8 cellular contexts compared by ENCODE assay signal in the genomic region with DNA sequence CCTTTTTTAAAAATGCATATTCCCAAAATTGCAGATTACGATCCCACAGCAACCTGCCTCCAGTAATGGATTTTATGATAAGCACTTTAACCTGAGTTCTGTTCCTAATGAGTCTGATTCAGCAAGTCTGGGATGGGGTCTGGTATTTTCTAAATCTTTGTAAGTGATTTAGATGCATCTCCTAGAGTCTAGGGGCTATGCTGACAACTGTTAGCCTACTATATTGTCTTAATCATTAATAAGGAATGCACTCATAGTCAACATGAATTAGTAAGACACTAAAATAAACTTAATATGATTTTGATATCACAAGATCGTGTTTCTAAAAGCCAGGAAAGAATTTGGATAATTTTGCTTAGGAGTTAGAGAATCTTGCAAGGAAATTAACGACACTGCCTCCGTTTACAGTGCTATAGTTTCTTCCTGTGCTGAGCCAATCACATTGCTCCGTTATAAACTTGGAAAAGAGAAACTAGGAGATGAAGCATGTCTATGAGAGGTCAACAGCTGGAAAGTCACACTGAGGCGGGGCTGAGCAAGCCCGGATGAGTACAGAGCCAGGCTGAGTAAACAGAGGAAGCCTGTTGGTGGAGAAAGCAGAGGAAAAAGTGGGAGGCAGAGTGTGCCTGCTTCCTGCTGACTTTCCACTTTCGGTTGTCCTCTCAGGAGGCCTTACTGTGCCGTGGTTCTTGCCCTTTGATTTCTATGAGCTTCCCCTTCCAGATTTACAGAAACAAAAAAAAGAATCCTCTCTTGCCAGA. TPM values are rescaled to one million over a fixed set of nuclear protein-coding genes. Genes with fewer than 3 reads are reported as not detected.
DNase-seq lines count a peak whose midpoint lies in the region; ATAC-seq, FAIRE-seq and TF ChIP-seq lines count a peak whose summit lies in the region.

No MANE protein-coding gene starts in this region.

- FAIRE-seq in frontal cortex (lab: Jason Lieb, UNC), result no peak

- H3K4me1 ChIP-seq in prostate gland (replicated peaks), result peaks cover 15% of the 10 kb centered on the region

- intact Hi-C loops in Right ventricle myocardium inferior (cut with DNase I), result no loop called here
- intact Hi-C loops in prostate gland (cut with DNase I), result no loop called here

- H3K27me3 ChIP-seq in AG04450 (ENCODE audit: control insufficient read depth, insufficient read depth, low read length) (no peaks in the 10 kb centered on the region), prostate gland (replicated peaks; ENCODE audit: insufficient read depth) (no peaks in the 10 kb centered on the region)

- 14% methylated on average over 9 of the region's 9 CpGs for WGBS in prostate gland

- peak; percentile 31 for TF ChIP-seq POLR2A in prostate gland (IDR thresholded peaks at IDR 0.05)

- CTCF ChIA-PET in AG04450 (lab: Charles Lee), result interaction anchor here (0.7 to 7.4 kb wide), 2 partner anchors 28 to 127 kb away, joined by 3 to 55 read pairs; no protein-coding TSS in a partner anchor

- H3K36me3 ChIP-seq in prostate gland, result no peaks in the 10 kb centered on the region

- TF ChIP-seq CTCF in AG04450 (IDR thresholded peaks at IDR 0.05; ENCODE audit: low read depth, low read length) (no peak), VCaP (conservative IDR thresholded peaks at IDR 0.05) (no peak), prostate gland (IDR thresholded peaks at IDR 0.05) (no peak)

- no peaks in the 10 kb centered on the region; the same call in 1 of the 2 replicates for H3K9me3 ChIP-seq in AG04450 (ENCODE audit: control insufficient read depth, insufficient read depth, low read length)
- H3K9me3 ChIP-seq in prostate gland, result no peaks in the 10 kb centered on the region

- peak overlapping the region; percentile 87 for H3K27ac ChIP-seq in AG04450 (ENCODE audit: low read depth, low read length)
- peak overlapping the region; percentile 98 for H3K27ac ChIP-seq in VCaP
- peak overlapping the region; percentile 78 to 96 for H3K27ac ChIP-seq in prostate gland

- peak; percentile 95 for ATAC-seq in Right ventricle myocardium inferior
- no peak for ATAC-seq in GM19023 (IDR thresholded peaks at IDR 0.05; ENCODE audit: unreplicated experiment)

- DNase-seq in AG04450 (ENCODE audit: low read depth, low spot score) (peak; percentile 80), Kasumi-1 (lab: John Stamatoyannopoulos, UW) (peak; percentile 88 to 90), Right ventricle myocardium inferior (ENCODE audit: missing footprints) (peak; percentile 89), prostate gland (ENCODE audit: low spot score) (peak; percentile 81), frontal cortex (ENCODE audit: low spot score in 2 of 2) (no peak)
- no peak for DNase-seq in activated CD4-positive, alpha-beta T cell treated with anti-CD3 and anti-CD28 coated beads, Interleukin-2, amount 50 U/mL, for 1 hour

- H3K4me3 ChIP-seq in AG04450 (ENCODE audit: low read depth, low read length), result peak overlapping the region; percentile 44
- no peak overlapping the region for H3K4me3 ChIP-seq in prostate gland

- POLR2A ChIA-PET in AG04450 (lab: Yijun Ruan, JAX), result interaction anchor here (0.9 to 2.0 kb wide), 2 partner anchors 10 to 98 kb away, joined by 4 to 6 read pairs; partner anchors contain the start of gene STBD1

RNA-seq across cellular contexts. Expression of gene SCARB2, which starts 5.4 kb away (rescaled TPM):
- polyA plus RNA-seq in AG04450 (2011; rRNA removed), result 152 and 161 TPM in 2 replicates
- 152 and 164 TPM in 2 replicates for polyA minus RNA-seq in AG04450 (2011; rRNA and poly(A)+ RNA removed)
- total RNA-seq in Right ventricle myocardium inferior (102 TPM), prostate gland (100 to 1,000 TPM; 169 to 392 TPM), frontal cortex (263 TPM)

RNA-seq across cellular contexts. Expression of gene FAM47E, which starts 43.3 kb away (rescaled TPM):
- 0.06 TPM in 1 of 2 replicates, not detected in the other for polyA plus RNA-seq in AG04450 (2011; rRNA removed)
- polyA minus RNA-seq in AG04450 (2011; rRNA and poly(A)+ RNA removed), result 0.17 TPM in 1 of 2 replicates, not detected in the other
- 2.4 TPM for total RNA-seq in Right ventricle myocardium inferior
- 10 to 100 TPM; 12.3 to 15.1 TPM for total RNA-seq in prostate gland
- 4.1 TPM for total RNA-seq in frontal cortex

RNA-seq across cellular contexts. Expression of gene NUP54, which starts 60.0 kb away (rescaled TPM):
- 33.4 and 54.5 TPM in 2 replicates for polyA plus RNA-seq in AG04450 (2011; rRNA removed)
- 54.7 and 79.6 TPM in 2 replicates for polyA minus RNA-seq in AG04450 (2011; rRNA and poly(A)+ RNA removed)
- total RNA-seq in Right ventricle myocardium inferior (21.6 TPM), prostate gland (10 to 100 TPM; 31.7 to 43.5 TPM), frontal cortex (128 TPM)

Comparison
In these comparisons a context has a peak if more than half of its experiments do, and no peak if none do; other contexts are left out.
1. DNase-seq: peak in AG04450 (single experiment), Kasumi-1 (2 of 2), Right ventricle myocardium inferior (single experiment) and prostate gland (single experiment); none in activated CD4-positive, alpha-beta T cell treated with anti-CD3 and anti-CD28 coated beads, Interleukin-2, amount 50 U/mL, for 1 hour (single experiment) and frontal cortex (0 of 2).
2. Peak in every context shown above with its lines, with median percentiles within 50 percentile points of each other: H3K27ac ChIP-seq.